In genomic region chr9:133742849-133743444, GRCh38 we compare ENCODE assay signal across 9 cellular contexts. TPM values are rescaled to one million over a fixed set of nuclear protein-coding genes. Genes with fewer than 3 reads are reported as not detected.
DNase-seq lines count a peak whose midpoint lies in the region; ATAC-seq and TF ChIP-seq lines count a peak whose summit lies in the region.
"Had no signal": no experiment of that assay in that cellular context is flagged by ENCODE, and none has a peak within 500 bp of the region (broad histone marks: within the 10 kb centered on the region; RNA-seq: fewer than 3 reads in every experiment).

No MANE protein-coding gene starts in this region.

- no peak overlapping the region for H3K4me3 ChIP-seq in thoracic aorta
- H3K4me3 ChIP-seq: BLaER1 had no signal

- no peak overlapping the region for H3K4me3 Mint-ChIP-seq in activated T-helper 2 cell treated with anti-CD3 and anti-CD28 coated beads, Interferon-gamma antibody, Interleukin-2, Interleukin-4, amounts not matched to agents 10 μg/mL and 5 μg/mL and 100 μg/mL, durations not matched to agents 14 hours and 24 hours and 36 hours (ENCODE audit: low read depth)

- H3K27me3 Mint-ChIP-seq in activated T-helper 2 cell treated with anti-CD3 and anti-CD28 coated beads, Interferon-gamma antibody, Interleukin-2, Interleukin-4, amounts not matched to agents 10 μg/mL and 5 μg/mL and 100 μg/mL, durations not matched to agents 14 hours and 24 hours and 36 hours (ENCODE audit: low read depth): peaks cover 16% of the 10 kb centered on the region

- no peaks in the 10 kb centered on the region for H3K36me3 Mint-ChIP-seq in activated T-helper 2 cell treated with anti-CD3 and anti-CD28 coated beads, Interferon-gamma antibody, Interleukin-2, Interleukin-4, amounts not matched to agents 10 μg/mL and 5 μg/mL and 100 μg/mL, durations not matched to agents 14 hours and 24 hours and 36 hours (ENCODE audit: low read depth)

- peaks cover 6% of the 10 kb centered on the region for H3K27me3 ChIP-seq in foreskin keratinocyte
- no peaks in the 10 kb centered on the region for H3K27me3 ChIP-seq in thoracic aorta (replicated peaks; ENCODE audit: insufficient read depth)
- H3K27me3 ChIP-seq: BLaER1 had no signal

- intact Hi-C loops in activated T-helper 2 cell treated with anti-CD3 and anti-CD28 coated beads, Interferon-gamma antibody, Interleukin-2, Interleukin-4, amounts not matched to agents 10 μg/mL and 5 μg/mL and 100 μg/mL, durations not matched to agents 14 hours and 24 hours and 36 hours (cut with micrococcal nuclease): no loop called here

- peaks cover 2% of the 10 kb centered on the region for H3K4me1 Mint-ChIP-seq in activated T-helper 2 cell treated with anti-CD3 and anti-CD28 coated beads, Interferon-gamma antibody, Interleukin-2, Interleukin-4, amounts not matched to agents 10 μg/mL and 5 μg/mL and 100 μg/mL, durations not matched to agents 14 hours and 24 hours and 36 hours (ENCODE audit: low read depth)

- DNase-seq in NK-92 treated with Interleukin-12 subunit alpha and Interleukin-12 subunit beta, amount 100 ng/mL, for 24 hours (lab: John Stamatoyannopoulos, UW): peak; percentile 41
- DNase-seq in NK-92 (lab: John Stamatoyannopoulos, UW; ENCODE audit: unreplicated experiment): no peak
- DNase-seq in M059J (ENCODE audit: low read depth): peak; percentile 63
- DNase-seq in SHP77 (lab: John Stamatoyannopoulos, UW): peak; percentile 76 to 86
- peak; percentile 64 for DNase-seq in activated T-helper 2 cell treated with anti-CD3 and anti-CD28 coated beads, Interferon-gamma antibody, Interleukin-2, Interleukin-4, amounts not matched to agents 10 μg/mL and 5 μg/mL and 100 μg/mL, durations not matched to agents 14 hours and 24 hours and 36 hours (ENCODE audit: low spot score)
- DNase-seq in foreskin keratinocyte: peak in 1 of 2 donors; percentile 34
- peak; percentile 52 for DNase-seq in occipital lobe (lab: John Stamatoyannopoulos, UW)
- DNase-seq in thoracic aorta (ENCODE audit: low spot score): no peak

- no peak overlapping the region for H3K27ac Mint-ChIP-seq in activated T-helper 2 cell treated with anti-CD3 and anti-CD28 coated beads, Interferon-gamma antibody, Interleukin-2, Interleukin-4, amounts not matched to agents 10 μg/mL and 5 μg/mL and 100 μg/mL, durations not matched to agents 14 hours and 24 hours and 36 hours

- H3K27ac ChIP-seq in foreskin keratinocyte: no peak overlapping the region
- no peak overlapping the region for H3K27ac ChIP-seq in thoracic aorta
- H3K27ac ChIP-seq: BLaER1 had no signal

- H3K9me3 Mint-ChIP-seq in activated T-helper 2 cell treated with anti-CD3 and anti-CD28 coated beads, Interferon-gamma antibody, Interleukin-2, Interleukin-4, amounts not matched to agents 10 μg/mL and 5 μg/mL and 100 μg/mL, durations not matched to agents 14 hours and 24 hours and 36 hours: no peaks in the 10 kb centered on the region

- TF ChIP-seq CTCF in foreskin keratinocyte (conservative IDR thresholded peaks at IDR 0.05) (peak; percentile 88), thoracic aorta (IDR thresholded peaks at IDR 0.05) (peak; percentile 99)

- ATAC-seq in foreskin keratinocyte (peak; percentile 73), thoracic aorta (ENCODE audit: insufficient number of reproducible peaks, low FRiP score, low read depth) (peak; percentile 36)

- no peaks in the 10 kb centered on the region for H3K9me3 ChIP-seq in thoracic aorta
- H3K9me3 ChIP-seq: BLaER1 had no signal

- no peaks in the 10 kb centered on the region for H3K36me3 ChIP-seq in thoracic aorta
- H3K36me3 ChIP-seq: BLaER1 had no signal

- no peaks in the 10 kb centered on the region for H3K4me1 ChIP-seq in foreskin keratinocyte
- peaks cover 0 to 6% of the 10 kb centered on the region in 2 donors for H3K4me1 ChIP-seq in thoracic aorta (ENCODE audit: control insufficient read depth in 1 of 2, low read depth in 2 of 2)

RNA-seq across cellular contexts. Expression of gene SARDH, which starts 4.8 kb away (rescaled TPM):
- total RNA-seq in M059J (2014; rRNA removed; shearing (Covaris generic)): 1.3 and 1.4 TPM in 2 replicates
- 1.1 and 1.6 TPM in 2 replicates for total RNA-seq in activated T-helper 2 cell treated with anti-CD3 and anti-CD28 coated beads, Interferon-gamma antibody, Interleukin-2, Interleukin-4, amounts not matched to agents 10 μg/mL and 5 μg/mL and 100 μg/mL, durations not matched to agents 14 hours and 24 hours and 36 hours
- total RNA-seq in foreskin keratinocyte: not detected in 2 replicates
- polyA plus RNA-seq in foreskin keratinocyte: 0.06 and 0.07 TPM in 2 replicates
- total RNA-seq in occipital lobe: 2.5 TPM
- total RNA-seq in thoracic aorta: 1 to 10 TPM; 1.8 to 4.3 TPM

Comparison
In these comparisons a context has a peak if more than half of its experiments do, and no peak if none do; other contexts are left out.
1. DNase-seq: peak in NK-92 treated with Interleukin-12 subunit alpha and Interleukin-12 subunit beta, amount 100 ng/mL, for 24 hours (single experiment), M059J (single experiment), SHP77 (2 of 2), activated T-helper 2 cell treated with anti-CD3 and anti-CD28 coated beads, Interferon-gamma antibody, Interleukin-2, Interleukin-4, amounts not matched to agents 10 μg/mL and 5 μg/mL and 100 μg/mL, durations not matched to agents 14 hours and 24 hours and 36 hours (single experiment) and occipital lobe (single experiment); none in NK-92 (single experiment) and thoracic aorta (single experiment).